In genomic region chr3:153161714-153162512, GRCh38 we compare ENCODE assay signal across 8 cellular contexts. TPM values are rescaled to one million over a fixed set of nuclear protein-coding genes. Genes with fewer than 3 reads are reported as not detected.
DNase-seq lines count a peak whose midpoint lies in the region; ATAC-seq and TF ChIP-seq lines count a peak whose summit lies in the region.

Gene RAP2B, plus strand, starts transcription at chr3:153162226. Its CDS starts 468 bp downstream, at chr3:153162694.

- POLR2A ChIA-PET in AG04449 (lab: Yijun Ruan, JAX) = interaction anchor here (0.6 to 3.3 kb wide), 17 partner anchors 11 to 452 kb away, joined by 3 to 15 read pairs (median 4); no protein-coding TSS in a partner anchor
- POLR2A ChIA-PET in activated CD4-positive, alpha-beta T cell treated with anti-CD3 and anti-CD28 coated beads for 36 hours (lab: Charles Lee) = interaction anchor here (0.6 to 1.0 kb wide), 3 partner anchors 36 to 460 kb away, joined by 3 read pairs; no protein-coding TSS in a partner anchor

- intact Hi-C loops in activated CD4-positive, alpha-beta T cell treated with anti-CD3 and anti-CD28 coated beads for 36 hours (cut with DNase I, micrococcal nuclease) = loop anchor here (1.0 to 10.0 kb wide), 10 partner anchors 59 to 1960 kb away; partner anchors contain the start of genes DHX36 (in 1 of the 2) and GPR171 (in 1 of the 2)

- TF ChIP-seq CTCF in AG04449 (IDR thresholded peaks at IDR 0.05; ENCODE audit: insufficient read depth, low read length, missing control alignments) = no peak
- no peak for TF ChIP-seq CTCF in choroid plexus epithelial cell (conservative IDR thresholded peaks at IDR 0.05; ENCODE audit: low read depth, low read length)

- peak within 1 kb of the TSS; percentile 97 for H3K4me3 Mint-ChIP-seq in activated CD4-positive, alpha-beta T cell treated with anti-CD3 and anti-CD28 coated beads for 36 hours

- CTCF ChIA-PET in AG04449 (lab: Yijun Ruan, JAX) = interaction anchor here (1.1 to 10.4 kb wide), 6 partner anchors 22 to 436 kb away, joined by 3 to 91 read pairs (median 8); no protein-coding TSS in a partner anchor
- CTCF ChIA-PET in activated CD4-positive, alpha-beta T cell treated with anti-CD3 and anti-CD28 coated beads for 36 hours (lab: Charles Lee) = interaction anchor here (0.8 to 2.0 kb wide), 5 partner anchors 80 to 222 kb away, joined by 3 to 6 read pairs (median 5); no protein-coding TSS in a partner anchor

- peak; percentile 32 for ATAC-seq in GM18873 (IDR thresholded peaks at IDR 0.05; ENCODE audit: low FRiP score, unreplicated experiment)
- peak; percentile 50 for ATAC-seq in HG03135 (IDR thresholded peaks at IDR 0.05; ENCODE audit: unreplicated experiment)
- peak; percentile 59 for ATAC-seq in activated CD4-positive, alpha-beta T cell treated with anti-CD3 and anti-CD28 coated beads for 36 hours

- no peaks in the 10 kb centered on the region for H3K27me3 Mint-ChIP-seq in activated CD4-positive, alpha-beta T cell treated with anti-CD3 and anti-CD28 coated beads for 36 hours

- H3K4me3 ChIP-seq in AG04449 (ENCODE audit: low read depth, low read length) (peak within 1 kb of the TSS; percentile 96), choroid plexus epithelial cell (ENCODE audit: low read depth, low read length) (peak within 1 kb of the TSS; percentile 95)

- DNase-seq in AG04449 (ENCODE audit: low read depth, low spot score) (peak; percentile 74), NCI-H446 (lab: John Stamatoyannopoulos, UW) (peak; percentile 61 to 95), choroid plexus epithelial cell (ENCODE audit: low read depth) (peak; percentile 98), kidney tubule cell (ENCODE audit: low spot score) (peak; percentile 97)
- DNase-seq in activated CD4-positive, alpha-beta T cell treated with anti-CD3 and anti-CD28 coated beads for 36 hours = peak; percentile 99
- peak; percentile 88 to 99 for DNase-seq in stimulated activated CD4-positive, alpha-beta T cell treated with anti-CD3 and anti-CD28 coated beads, Interleukin-1b, Interleukin-23, amount 100 ng/mL, for 1 hour (ENCODE audit: low read depth in 2 of 2)

- peaks cover 38% of the 10 kb centered on the region for H3K4me1 Mint-ChIP-seq in activated CD4-positive, alpha-beta T cell treated with anti-CD3 and anti-CD28 coated beads for 36 hours

- peaks cover 17% of the 10 kb centered on the region for H3K36me3 Mint-ChIP-seq in activated CD4-positive, alpha-beta T cell treated with anti-CD3 and anti-CD28 coated beads for 36 hours (ENCODE audit: low read depth)

- H3K27ac Mint-ChIP-seq in activated CD4-positive, alpha-beta T cell treated with anti-CD3 and anti-CD28 coated beads for 36 hours = peak within 1 kb of the TSS; percentile 97

- no peaks in the 10 kb centered on the region for H3K9me3 Mint-ChIP-seq in activated CD4-positive, alpha-beta T cell treated with anti-CD3 and anti-CD28 coated beads for 36 hours (ENCODE audit: low read depth)

RNA-seq across cellular contexts. Expression of gene RAP2B, which starts in this region (rescaled TPM):
- total RNA-seq in activated CD4-positive, alpha-beta T cell treated with anti-CD3 and anti-CD28 coated beads for 36 hours = 10 to 100 TPM; 10.4 TPM

Comparison
In these comparisons a context has a peak if more than half of its experiments do, and no peak if none do; other contexts are left out.
1. Peak in every context shown above with its lines: DNase-seq, ATAC-seq and H3K4me3 ChIP-seq.